In the genomic region with DNA sequence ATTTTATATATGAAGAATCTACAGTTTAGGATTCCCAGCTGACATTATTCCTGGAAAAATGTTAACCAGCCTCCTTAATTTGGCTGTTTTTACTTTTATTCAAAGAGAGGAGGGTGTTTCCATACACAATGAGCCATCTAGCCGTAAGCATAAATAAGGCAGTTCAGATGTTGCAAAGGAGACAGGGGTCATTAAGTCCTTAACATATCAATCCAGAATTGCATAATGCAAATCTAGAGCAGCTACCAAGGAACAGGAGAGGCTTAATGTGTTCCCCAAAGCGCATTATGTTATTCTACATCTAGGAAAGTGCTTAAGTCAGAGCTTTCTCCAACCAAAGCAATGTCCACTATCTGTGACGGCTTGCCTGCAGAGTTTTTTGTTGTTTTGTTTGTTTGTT, we compare ENCODE assay signal across 17 cellular contexts.
"Had no signal": no experiment of that assay in that cellular context is flagged by ENCODE, and none has a peak within 500 bp of the region (broad histone marks: within the 10 kb centered on the region; RNA-seq: fewer than 3 reads in every experiment).

No MANE protein-coding gene starts in this region.

- H3K4me1 Mint-ChIP-seq: IgD-negative memory B cell, T-cell had no signal

- DNase-seq: Kasumi-1, MM.1S, NCI-H1092 treated with DMSO at 0.1 percent for 48 hours, NCI-H1436, NCI-H187, NCI-H2029, NCI-H2081 treated with DMSO at 0.1 percent for 48 hours, NCI-H2227 treated with DMSO at 0.1 percent for 48 hours, NCI-H524, PC-3, SHP77, SK-N-SH, SW 1271, T-cell had no signal

- ATAC-seq: K562, Panc1, PC-3, T-cell had no signal

- H3K36me3 Mint-ChIP-seq: T-cell had no signal

- H3K4me3 Mint-ChIP-seq: IgD-negative memory B cell, T-cell had no signal

- H3K27ac Mint-ChIP-seq: IgD-negative memory B cell, T-cell had no signal

- H3K27me3 Mint-ChIP-seq: T-cell had no signal

- H3K9me3 Mint-ChIP-seq: T-cell had no signal
